In genomic region chr2:238484522-238485452, GRCh38 we compare ENCODE assay signal across 18 cellular contexts. TPM values are rescaled to one million over a fixed set of nuclear protein-coding genes. Genes with fewer than 3 reads are reported as not detected.
A peak's percentile ranks its signal among the peaks of the same experiment; 100 is the strongest.
DNase-seq lines count a peak whose midpoint lies in the region; TF ChIP-seq lines count a peak whose summit lies in the region.
"Had no signal": no experiment of that assay in that cellular context is flagged by ENCODE, and none has a peak within 500 bp of the region (broad histone marks: within the 10 kb centered on the region; RNA-seq: fewer than 3 reads in every experiment).

No MANE protein-coding gene starts in this region.

- CTCF ChIA-PET in activated CD4-positive, alpha-beta T cell treated with anti-CD3 and anti-CD28 coated beads, Interleukin-2, amount 10 ng/mL, durations not matched to agents 7 days and 5 days (lab: Charles Lee), result no interaction called here

- no peaks in the 10 kb centered on the region for H3K36me3 ChIP-seq in stomach
- no peaks in the 10 kb centered on the region for H3K36me3 ChIP-seq in H7 (replicated peaks; ENCODE audit: control insufficient read depth, insufficient read depth, low read length)

- TF ChIP-seq POLR2A in stomach (IDR thresholded peaks at IDR 0.05), result no peak

- H3K36me3 Mint-ChIP-seq in activated CD4-positive, alpha-beta T cell treated with anti-CD3 and anti-CD28 coated beads, Interleukin-2, amount 10 ng/mL, durations not matched to agents 7 days and 5 days (ENCODE audit: low read depth), result no peaks in the 10 kb centered on the region
- no peaks in the 10 kb centered on the region for H3K36me3 Mint-ChIP-seq in activated CD4-positive, alpha-beta T cell treated with anti-CD3 and anti-CD28 coated beads, Interleukin-2, amount 10 ng/mL, durations not matched to agents 24 days and 14 days (ENCODE audit: low read depth)

- intact Hi-C loops in activated CD4-positive, alpha-beta T cell treated with anti-CD3 and anti-CD28 coated beads, Interleukin-2, amount 10 ng/mL, durations not matched to agents 24 days and 14 days (cut with micrococcal nuclease), result no loop called here
- intact Hi-C loops in stomach (cut with DNase I; ENCODE audit: low total_unique reads), result no loop called here

- peaks cover 0 to 13% (median 9%) of the 10 kb centered on the region in 4 donors for H3K9me3 ChIP-seq in stomach

- H3K27me3 ChIP-seq in stomach (no peaks in the 10 kb centered on the region), H7 (ENCODE audit: control insufficient read depth, insufficient read depth, low read length) (no peaks in the 10 kb centered on the region)

- H3K4me1 Mint-ChIP-seq in activated CD4-positive, alpha-beta T cell treated with anti-CD3 and anti-CD28 coated beads, Interleukin-2, amount 10 ng/mL, durations not matched to agents 7 days and 5 days, result no peaks in the 10 kb centered on the region
- H3K4me1 Mint-ChIP-seq in activated CD4-positive, alpha-beta T cell treated with anti-CD3 and anti-CD28 coated beads, Interleukin-2, amount 10 ng/mL, durations not matched to agents 24 days and 14 days, result no peaks in the 10 kb centered on the region

- H3K9me3 Mint-ChIP-seq in activated CD4-positive, alpha-beta T cell treated with anti-CD3 and anti-CD28 coated beads, Interleukin-2, amount 10 ng/mL, durations not matched to agents 7 days and 5 days, result peaks cover 9% of the 10 kb centered on the region
- peaks cover 8% of the 10 kb centered on the region for H3K9me3 Mint-ChIP-seq in activated CD4-positive, alpha-beta T cell treated with anti-CD3 and anti-CD28 coated beads, Interleukin-2, amount 10 ng/mL, durations not matched to agents 24 days and 14 days

- no peak overlapping the region for H3K4me3 ChIP-seq in stomach
- H3K4me3 ChIP-seq in H7 (ENCODE audit: insufficient read depth, low read depth, low read length), result no peak overlapping the region
- H3K4me3 ChIP-seq: GM23248 had no signal

- H3K4me1 ChIP-seq in stomach, result no peaks in the 10 kb centered on the region

- no peaks in the 10 kb centered on the region for H3K27me3 Mint-ChIP-seq in activated CD4-positive, alpha-beta T cell treated with anti-CD3 and anti-CD28 coated beads, Interleukin-2, amount 10 ng/mL, durations not matched to agents 7 days and 5 days
- H3K27me3 Mint-ChIP-seq in activated CD4-positive, alpha-beta T cell treated with anti-CD3 and anti-CD28 coated beads, Interleukin-2, amount 10 ng/mL, durations not matched to agents 24 days and 14 days, result no peaks in the 10 kb centered on the region

- WGBS in stomach, 5 donors, result 89 to 94% (median 92%) methylated on average over 23 of the region's 23 CpGs

- POLR2A ChIA-PET in activated CD4-positive, alpha-beta T cell treated with anti-CD3 and anti-CD28 coated beads, Interleukin-2, amount 10 ng/mL, durations not matched to agents 7 days and 5 days (lab: Charles Lee), result no interaction called here

- DNase-seq in activated CD4-positive, alpha-beta T cell treated with anti-CD3 and anti-CD28 coated beads, Interleukin-2, amount 10 ng/mL, durations not matched to agents 7 days and 5 days, result peak; percentile 5
- DNase-seq in activated CD4-positive, alpha-beta T cell treated with anti-CD3 and anti-CD28 coated beads, Interleukin-2, amount 10 ng/mL, durations not matched to agents 24 days and 14 days, result no peak
- DNase-seq in NAMALWA (ENCODE audit: low spot score), result peak; percentile 10
- peak; percentile 10 for DNase-seq in iPS-NIHi7 (ENCODE audit: extremely low spot score)
- DNase-seq in stomach, result peak; percentile 21
- no peak for DNase-seq in stimulated activated CD8-positive, alpha-beta memory T cell treated with anti-CD3 and anti-CD28 coated beads, Interleukin-4, amount 100 ng/mL, for 48 hours
- DNase-seq in stimulated activated CD4-positive, alpha-beta T cell treated with anti-CD3 and anti-CD28 coated beads, Interleukin-2, amount 100 ng/mL, for 48 hours, result no peak
- DNase-seq in H7, result no peak
- DNase-seq: 8988T, C1 segment of cervical spinal cord, GM23248, HFFc6, Kasumi-1, NCI-H187 treated with DMSO at 0.1 percent for 48 hours, NCI-H2171, NCI-H446 treated with DMSO at 0.1 percent for 48 hours, NCI-H774, SIG-M5 had no signal

- TF ChIP-seq CTCF in stomach (IDR thresholded peaks at IDR 0.05), result no peak

- no peak for TF ChIP-seq EP300 in stomach (IDR thresholded peaks at IDR 0.05)

- H3K4me3 Mint-ChIP-seq in activated CD4-positive, alpha-beta T cell treated with anti-CD3 and anti-CD28 coated beads, Interleukin-2, amount 10 ng/mL, durations not matched to agents 7 days and 5 days, result no peak overlapping the region
- no peak overlapping the region for H3K4me3 Mint-ChIP-seq in activated CD4-positive, alpha-beta T cell treated with anti-CD3 and anti-CD28 coated beads, Interleukin-2, amount 10 ng/mL, durations not matched to agents 24 days and 14 days
- H3K4me3 Mint-ChIP-seq: HFFc6 had no signal

- no peak overlapping the region for H3K27ac ChIP-seq in stomach
- H3K27ac ChIP-seq: GM23248 had no signal

- no peak overlapping the region for H3K27ac Mint-ChIP-seq in activated CD4-positive, alpha-beta T cell treated with anti-CD3 and anti-CD28 coated beads, Interleukin-2, amount 10 ng/mL, durations not matched to agents 7 days and 5 days
- no peak overlapping the region for H3K27ac Mint-ChIP-seq in activated CD4-positive, alpha-beta T cell treated with anti-CD3 and anti-CD28 coated beads, Interleukin-2, amount 10 ng/mL, durations not matched to agents 24 days and 14 days
- H3K27ac Mint-ChIP-seq: HFFc6 had no signal

RNA-seq across cellular contexts. Expression of gene ASB1, which starts 58.1 kb away (rescaled TPM):
- total RNA-seq in activated CD4-positive, alpha-beta T cell treated with anti-CD3 and anti-CD28 coated beads, Interleukin-2, amount 10 ng/mL, durations not matched to agents 7 days and 5 days, result 10 to 100 TPM; 26.2 to 28.9 TPM
- total RNA-seq in activated CD4-positive, alpha-beta T cell treated with anti-CD3 and anti-CD28 coated beads, Interleukin-2, amount 10 ng/mL, durations not matched to agents 24 days and 14 days, result 33.9 and 34.8 TPM in 2 replicates
- 10 to 100 TPM; 10.7 to 36.8 (median 20.6) TPM for total RNA-seq in stomach
- polyA plus RNA-seq in stomach, result 10 to 100 TPM; 15.4 to 20.6 (median 16.5) TPM
- 23.2 and 26.5 TPM in 2 replicates for total RNA-seq in H7 (2014; rRNA removed; shearing (Covaris generic))

Comparison
In these comparisons a context has a peak if more than half of its experiments do, and no peak if none do; other contexts are left out.
1. DNase-seq: peak in activated CD4-positive, alpha-beta T cell treated with anti-CD3 and anti-CD28 coated beads, Interleukin-2, amount 10 ng/mL, durations not matched to agents 7 days and 5 days (single experiment), NAMALWA (single experiment), iPS-NIHi7 (single experiment) and stomach (single experiment); none in activated CD4-positive, alpha-beta T cell treated with anti-CD3 and anti-CD28 coated beads, Interleukin-2, amount 10 ng/mL, durations not matched to agents 24 days and 14 days (single experiment), stimulated activated CD8-positive, alpha-beta memory T cell treated with anti-CD3 and anti-CD28 coated beads, Interleukin-4, amount 100 ng/mL, for 48 hours (single experiment), stimulated activated CD4-positive, alpha-beta T cell treated with anti-CD3 and anti-CD28 coated beads, Interleukin-2, amount 100 ng/mL, for 48 hours (0 of 2) and H7 (single experiment).